ENCODE assay signal across 7 cellular contexts in genomic region chr12:6567112-6567680, GRCh38. TPM values are rescaled to one million over a fixed set of nuclear protein-coding genes. Genes with fewer than 3 reads are reported as not detected.
DNase-seq lines count a peak whose midpoint lies in the region; ATAC-seq and TF ChIP-seq lines count a peak whose summit lies in the region.

No MANE protein-coding gene starts in this region.

- in situ Hi-C loops in HAP-1 (cut with MboI; ENCODE audit: low sequenced_read_pairs): no loop called here

- POLR2A ChIA-PET in SK-N-SH (lab: Yijun Ruan, JAX): interaction anchor here (1.4 to 1.8 kb wide), 4 partner anchors 13 to 157 kb away, joined by 5 to 12 read pairs (median 6); partner anchors contain the start of genes COPS7A and ZNF384

- H3K27ac ChIP-seq in SK-N-SH (ENCODE audit: low read depth in 2 of 2, low read length in 1 of 2) (peak overlapping the region; percentile 60 to 83; a peak in 2 of 4 replicates), spleen (peak overlapping the region; percentile 45 to 93 (median 91))

- H3K27me3 ChIP-seq in HAP-1 (ENCODE audit: low read depth): no peaks in the 10 kb centered on the region
- H3K27me3 ChIP-seq in SK-N-SH (ENCODE audit: insufficient read depth): no peaks in the 10 kb centered on the region
- no peaks in the 10 kb centered on the region for H3K27me3 ChIP-seq in spleen (replicated peaks in 1 of 7)

- peaks cover 65% of the 10 kb centered on the region for H3K79me2 ChIP-seq in SK-N-SH (ENCODE audit: insufficient read depth)

- CTCF ChIA-PET in SK-N-SH (lab: Yijun Ruan, JAX): interaction anchor here (0.7 to 4.9 kb wide), 8 partner anchors 9 to 305 kb away, joined by 3 to 69 read pairs (median 5); partner anchors contain the start of gene SPSB2

- TF ChIP-seq CTCF in SK-N-SH (IDR thresholded peaks at IDR 0.05): no peak
- no peak for TF ChIP-seq CTCF in foreskin fibroblast (IDR thresholded peaks at IDR 0.05; ENCODE audit: low read depth, low read length)
- no peak for TF ChIP-seq CTCF in spleen (IDR thresholded peaks at IDR 0.05 in 8 of 11, conservative IDR thresholded peaks at IDR 0.05 in 3 of 11)

- intact Hi-C loops in spleen (cut with DNase I; ENCODE audit: low total_unique reads): loop anchor here (10.0 kb wide), 1 partner anchor 288 kb away; the partner anchor contains the start of genes CDCA3 and USP5

- no peak for TF ChIP-seq RAD21 in SK-N-SH (IDR thresholded peaks at IDR 0.05; ENCODE audit: low read length)

- ATAC-seq in GM19455 (IDR thresholded peaks at IDR 0.05; ENCODE audit: unreplicated experiment): no peak

- H3K9ac ChIP-seq in SK-N-SH: peak overlapping the region; percentile 76

- DNase-seq in HAP-1 (ENCODE audit: low spot score in 2 of 2) (peak in 1 of 2 experiments; percentile 26), SK-N-SH (no peak), foreskin fibroblast (no peak), spleen (peak; percentile 13), NCI-H345 (lab: John Stamatoyannopoulos, UW) (no peak), NCI-H2029 treated with DMSO at 0.1 percent for 48 hours (lab: John Stamatoyannopoulos, UW) (no peak)

- peak overlapping the region; percentile 85 for H3K4me3 ChIP-seq in HAP-1
- H3K4me3 ChIP-seq in SK-N-SH (ENCODE audit: low read depth in 2 of 2, low read length in 1 of 2): peak overlapping the region; percentile 75
- H3K4me3 ChIP-seq in foreskin fibroblast (ENCODE audit: low read depth in 1 of 2, low read length in 2 of 2): peak overlapping the region; percentile 88 to 92
- peak overlapping the region; percentile 70 to 88 (median 78) for H3K4me3 ChIP-seq in spleen

- H4K20me1 ChIP-seq in SK-N-SH (ENCODE audit: insufficient read depth): no peaks in the 10 kb centered on the region

- H3F3A ChIP-seq in SK-N-SH (replicated peaks; ENCODE audit: insufficient read depth): peaks cover 46% of the 10 kb centered on the region

- TF ChIP-seq EP300 in SK-N-SH (IDR thresholded peaks at IDR 0.05; ENCODE audit: borderline replicate concordance in 1 of 2, low read depth in 1 of 2, low read length in 1 of 2): no peak

- no peak for TF ChIP-seq POLR2A in spleen (IDR thresholded peaks at IDR 0.05)

- no peaks in the 10 kb centered on the region for H3K9me2 ChIP-seq in SK-N-SH

- no peaks in the 10 kb centered on the region for H3K4me1 ChIP-seq in HAP-1
- H3K4me1 ChIP-seq in SK-N-SH (ENCODE audit: control insufficient read depth in 1 of 2, insufficient read depth in 2 of 2, low read depth in 1 of 2, low read length in 1 of 2): peaks cover 4 to 8% of the 10 kb centered on the region in 2 experiments; a peak in 2 of 4 replicates
- peaks cover 10 to 77% (median 31%) of the 10 kb centered on the region in 6 donors for H3K4me1 ChIP-seq in spleen

- H3K36me3 ChIP-seq in HAP-1 (replicated peaks) (peaks cover 65% of the 10 kb centered on the region), SK-N-SH (replicated peaks in 1 of 2; ENCODE audit: control insufficient read depth in 1 of 2, insufficient read depth in 2 of 2, low read length in 1 of 2) (peaks cover 54 to 65% of the 10 kb centered on the region in 2 experiments), spleen (peaks cover 0 to 79% (median 60%) of the 10 kb centered on the region in 6 donors)

- H3K4me2 ChIP-seq in SK-N-SH: peak overlapping the region; percentile 95

- peak overlapping the region; percentile 31; the same call in 1 of the 2 replicates for H2AFZ ChIP-seq in SK-N-SH (ENCODE audit: low read depth)

- WGBS in SK-N-SH (ENCODE audit: low lambda C conversion rate): 31% methylated on average over 9 of the region's 9 CpGs
- 34 to 42% (median 39%) methylated on average over 9 of the region's 9 CpGs for WGBS in spleen, 5 donors

- H3K9me3 ChIP-seq in HAP-1: no peaks in the 10 kb centered on the region
- H3K9me3 ChIP-seq in SK-N-SH: no peaks in the 10 kb centered on the region
- H3K9me3 ChIP-seq in spleen: no peaks in the 10 kb centered on the region

TF ChIP-seq in SK-N-SH, 30 proteins besides CTCF, POLR2A, EP300 and RAD21:
- TF ChIP-seq, protein P1, sequence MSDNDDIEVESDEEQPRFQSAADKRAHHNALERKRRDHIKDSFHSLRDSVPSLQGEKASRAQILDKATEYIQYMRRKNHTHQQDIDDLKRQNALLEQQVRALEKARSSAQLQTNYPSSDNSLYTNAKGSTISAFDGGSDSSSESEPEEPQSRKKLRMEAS (IDR thresholded peaks at IDR 0.05; ENCODE audit: low read depth): no peak
- no peak for TF ChIP-seq RCOR1 (IDR thresholded peaks at IDR 0.05; ENCODE audit: low read length)
- TF ChIP-seq SMC3 (IDR thresholded peaks at IDR 0.05; ENCODE audit: low read depth, low read length): no peak

RNA-seq across cellular contexts. Expression of gene NOP2, which starts 0.9 kb away (rescaled TPM):
- polyA plus RNA-seq in SK-N-SH (2012; rRNA removed) (64.5 and 76.2 TPM in 2 replicates), spleen (10 to 100 TPM; 25.8 to 40.7 (median 37.6) TPM)
- polyA plus RNA-seq in SK-N-SH (2012; cell fraction: cytosol; rRNA removed): 45.2 and 46.3 TPM in 2 replicates
- 283 and 315 TPM in 2 replicates for polyA plus RNA-seq in SK-N-SH (2012; cell fraction: nucleus; rRNA removed)
- 10 to 100 TPM; 37.0 to 58.7 (median 47.5) TPM for total RNA-seq in spleen

RNA-seq across cellular contexts. Expression of gene IFFO1, which starts 11.4 kb away (rescaled TPM):
- polyA plus RNA-seq in SK-N-SH (2012; rRNA removed): 50.1 and 50.6 TPM in 2 replicates
- 16.0 and 21.0 TPM in 2 replicates for polyA plus RNA-seq in SK-N-SH (2012; cell fraction: cytosol; rRNA removed)
- polyA plus RNA-seq in SK-N-SH (2012; cell fraction: nucleus; rRNA removed): 274 and 306 TPM in 2 replicates
- total RNA-seq in spleen: 10 to 100 TPM; 32.2 to 51.2 (median 39.7) TPM
- polyA plus RNA-seq in spleen: 10 to 100 TPM; 27.8 to 78.3 (median 63.2) TPM

RNA-seq across cellular contexts. Expression of gene GAPDH, which starts 32.9 kb away (rescaled TPM):
- 7,875 and 8,077 TPM in 2 replicates for polyA plus RNA-seq in SK-N-SH (2012; rRNA removed)
- polyA plus RNA-seq in SK-N-SH (2012; cell fraction: cytosol; rRNA removed): 5,050 and 6,344 TPM in 2 replicates
- polyA plus RNA-seq in SK-N-SH (2012; cell fraction: nucleus; rRNA removed): 5,294 and 6,955 TPM in 2 replicates
- total RNA-seq in spleen: 1,000 to 10,000 TPM in 5 of 7 donors, 100 to 1,000 TPM in 2; 998 to 1,580 (median 1,404) TPM
- 1,000 to 10,000 TPM; 1,133 to 1,680 (median 1,180) TPM for polyA plus RNA-seq in spleen

RNA-seq across cellular contexts. Expression of gene CHD4, which starts 40.0 kb away (rescaled TPM):
- polyA plus RNA-seq in SK-N-SH (2012; rRNA removed) (85.5 and 90.5 TPM in 2 replicates), spleen (100 to 1,000 TPM; 136 to 169 (median 154) TPM)
- 63.2 and 74.4 TPM in 2 replicates for polyA plus RNA-seq in SK-N-SH (2012; cell fraction: cytosol; rRNA removed)
- 200 and 254 TPM in 2 replicates for polyA plus RNA-seq in SK-N-SH (2012; cell fraction: nucleus; rRNA removed)
- total RNA-seq in spleen: 100 to 1,000 TPM; 202 to 272 (median 240) TPM
